ENCODE assay signal across 8 cellular contexts in the genomic region with DNA sequence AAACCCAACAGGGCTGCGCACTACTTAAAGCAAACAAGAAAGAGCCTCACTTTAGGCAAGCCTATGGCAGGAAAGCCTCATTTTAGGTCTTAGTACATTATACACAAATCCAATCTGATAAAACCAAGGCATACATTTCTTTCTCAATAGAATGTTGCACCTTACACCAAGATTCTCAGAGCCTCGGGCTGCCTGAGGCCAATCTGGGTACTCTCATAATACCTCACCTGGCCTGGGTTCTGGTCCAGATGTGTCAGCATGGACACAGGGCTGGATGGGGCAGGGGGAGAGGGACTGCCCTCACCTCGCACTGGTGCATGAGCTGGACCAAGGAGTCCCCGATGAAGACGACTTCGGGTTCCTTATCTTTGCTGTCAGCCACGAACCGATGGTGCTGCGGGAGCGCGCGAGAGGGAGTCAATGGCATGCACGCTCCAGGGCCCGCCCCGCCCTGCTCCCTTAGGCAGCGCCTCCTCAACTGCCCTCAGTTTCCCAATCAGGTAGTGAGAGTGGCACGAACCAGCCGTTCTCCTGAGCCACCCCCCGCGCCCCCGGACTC. TPM values are rescaled to one million over a fixed set of nuclear protein-coding genes. Genes with fewer than 3 reads are reported as not detected.
DNase-seq lines count a peak whose midpoint lies in the region; ATAC-seq and TF ChIP-seq lines count a peak whose summit lies in the region.

PRR19 (plus strand) TSS at position 487 of the 559 bp plus-strand sequence. CDS start 7,453 bp downstream, outside the sequence.

- peak within 1 kb of the TSS; percentile 45 for H3K27ac ChIP-seq in IMR-90 (ENCODE audit: insufficient read depth, low read length)
- no peak within 1 kb of the TSS for H3K27ac ChIP-seq in ascending aorta
- H3K27ac ChIP-seq in stomach = peak within 1 kb of the TSS; percentile 52 to 78 (median 64)

- no TSS peak for BruUV-seq in IMR-90 (replicated peaks; lab: Mats Ljungman, UMichigan)

- peaks cover 13% of the 10 kb centered on the region; the same call in 1 of the 2 replicates for H3K9me1 ChIP-seq in IMR-90 (ENCODE audit: insufficient read depth, low read length)

- peak within 1 kb of the TSS; percentile 14; the same call in 1 of the 2 replicates for H3K18ac ChIP-seq in IMR-90 (ENCODE audit: low read depth, low read length)

- H3K27ac Mint-ChIP-seq in immature natural killer cell = peak within 1 kb of the TSS in 5 of 6 donors; percentile 55 to 80 (median 61)

- H3K27me3 Mint-ChIP-seq in immature natural killer cell (ENCODE audit: low read depth in 3 of 3) = peaks cover 0 to 8% (median 2%) of the 10 kb centered on the region in 3 donors

- peaks cover 3 to 25% of the 10 kb centered on the region in 2 experiments; a peak in 2 of 4 replicates for H3K79me1 ChIP-seq in IMR-90 (ENCODE audit: low read depth in 1 of 2, low read length in 2 of 2)

- peak within 1 kb of the TSS; percentile 92 for H3K14ac ChIP-seq in IMR-90 (replicated peaks; ENCODE audit: low read depth, low read length)

- H2AK5ac ChIP-seq in IMR-90 (ENCODE audit: low read depth, low read length) = 0 out of 2 replicates have a peak within 1 kb of the TSS, but pooled peaks have one; percentile 45

- H4K20me1 ChIP-seq in IMR-90 (ENCODE audit: insufficient read depth, low read length) = no peaks in the 10 kb centered on the region; the same call in 1 of the 2 replicates

- TF ChIP-seq POLR2A in IMR-90 (IDR thresholded peaks at IDR 0.05; ENCODE audit: low read depth, low read length) = no peak
- TF ChIP-seq POLR2A in stomach (IDR thresholded peaks at IDR 0.05) = no peak

- H3K4me3 Mint-ChIP-seq in immature natural killer cell = peak within 1 kb of the TSS; percentile 81 to 90 (median 89)

- peak within 1 kb of the TSS; percentile 76 for H4K91ac ChIP-seq in IMR-90 (ENCODE audit: insufficient read depth, low read depth, low read length)

- no peaks in the 10 kb centered on the region for H3K9me3 Mint-ChIP-seq in immature natural killer cell

- H3K36me3 ChIP-seq in IMR-90 (ENCODE audit: control insufficient read depth, insufficient read depth, low read length) (peaks cover 6% of the 10 kb centered on the region), ascending aorta (no peaks in the 10 kb centered on the region), stomach (peaks cover 0 to 6% (median 0%) of the 10 kb centered on the region in 4 donors)

- ATAC-seq in IMR-90 (ENCODE audit: low read depth) (peak; percentile 53), HG03280 (IDR thresholded peaks at IDR 0.05; ENCODE audit: unreplicated experiment) (no peak)

- H3K4me3 ChIP-seq in IMR-90 (ENCODE audit: insufficient read depth, low read depth, low read length) (peak within 1 kb of the TSS; percentile 62), ascending aorta (peak within 1 kb of the TSS; percentile 53 to 72), stomach (peak within 1 kb of the TSS; percentile 57 to 75 (median 62))

- peak; percentile 69 to 80 for DNase-seq in NCI-H526 (lab: John Stamatoyannopoulos, UW)
- DNase-seq in NCI-H526 treated with DMSO at 0.1 percent for 48 hours (lab: John Stamatoyannopoulos, UW) = no peak
- DNase-seq in IMR-90 = no peak
- DNase-seq in ascending aorta (ENCODE audit: low spot score in 2 of 2) = no peak
- DNase-seq in immature natural killer cell = no peak
- DNase-seq in stomach = no peak
- DNase-seq in NCI-H1105 (lab: John Stamatoyannopoulos, UW) = no peak

- H4K8ac ChIP-seq in IMR-90 (ENCODE audit: low read depth in 2 of 2, low read length in 2 of 2) = peak within 1 kb of the TSS; percentile 51 to 81

- no peak for TF ChIP-seq RAD21 in IMR-90 (IDR thresholded peaks at IDR 0.05; ENCODE audit: low read length)

- in situ Hi-C loops in IMR-90 (cut with MboI; ENCODE audit: low sequenced_read_pairs) = no loop called here

- H3K9ac ChIP-seq in IMR-90 (ENCODE audit: low read depth, low read length) = peak within 1 kb of the TSS; percentile 58

- peaks cover 7% of the 10 kb centered on the region for H3K4me1 ChIP-seq in IMR-90 (ENCODE audit: control insufficient read depth, insufficient read depth, low read length)
- peaks cover 5 to 10% of the 10 kb centered on the region in 2 donors for H3K4me1 ChIP-seq in ascending aorta
- peaks cover 10 to 33% (median 20%) of the 10 kb centered on the region in 4 donors for H3K4me1 ChIP-seq in stomach

- H3K9me3 ChIP-seq in IMR-90 (ENCODE audit: control insufficient read depth, insufficient read depth, low read length) (no peaks in the 10 kb centered on the region), ascending aorta (no peaks in the 10 kb centered on the region), stomach (no peaks in the 10 kb centered on the region)

- peak within 1 kb of the TSS; percentile 74 for H2BK120ac ChIP-seq in IMR-90 (ENCODE audit: low read depth, low read length)

- H3K27me3 ChIP-seq in IMR-90 (ENCODE audit: control insufficient read depth, insufficient read depth, low read length) (no peaks in the 10 kb centered on the region), ascending aorta (no peaks in the 10 kb centered on the region), stomach (no peaks in the 10 kb centered on the region)

- no peak for TF ChIP-seq EP300 in stomach (IDR thresholded peaks at IDR 0.05)

- peaks cover 19 to 24% of the 10 kb centered on the region in 2 donors for H3K4me1 Mint-ChIP-seq in immature natural killer cell

- 0% methylated on average over 7 of the region's 21 CpGs; no CpG with 5 or more reads in 1 of the 2 experiments for WGBS in IMR-90 (ENCODE audit: extremely low coverage in 2 of 2, insufficient read length in 1 of 2), 2 experiments
- 3 to 7% (median 4%) methylated on average over 11 to 21 of the region's 21 CpGs for WGBS in stomach, 5 donors

- peak within 1 kb of the TSS; percentile 90 for H2AK9ac ChIP-seq in IMR-90 (replicated peaks; ENCODE audit: low read depth, low read length, poor library complexity)

- H3K56ac ChIP-seq in IMR-90 (ENCODE audit: extremely low read depth, insufficient read depth, low read length) = peak within 1 kb of the TSS; percentile 13; the same call in 1 of the 2 replicates

- peak within 1 kb of the TSS; percentile 91 for H3K23ac ChIP-seq in IMR-90 (ENCODE audit: low read depth, low read length)

- peak within 1 kb of the TSS; percentile 29 for H2BK5ac ChIP-seq in IMR-90 (ENCODE audit: low read depth, low read length, poor library complexity, severe bottlenecking)

- peak within 1 kb of the TSS; percentile 80 for H3K4ac ChIP-seq in IMR-90 (ENCODE audit: low read depth, low read length)

- peak within 1 kb of the TSS; percentile 60 for H3K4me2 ChIP-seq in IMR-90 (ENCODE audit: low read depth, low read length)

- CTCF ChIA-PET in IMR-90 (lab: Yijun Ruan, JAX) = no interaction called here

- H4K5ac ChIP-seq in IMR-90 (ENCODE audit: low read depth, low read length) = peak within 1 kb of the TSS; percentile 54

- H2AFZ ChIP-seq in IMR-90 (replicated peaks; ENCODE audit: low read length, poor library complexity) = peak within 1 kb of the TSS; percentile 93

- dilution Hi-C loops in IMR-90 (cut with HindIII; ENCODE audit: low sequenced_read_pairs, unreplicated experiment) = no loop called here

- intact Hi-C loops in IMR-90 (cut with micrococcal nuclease) = no loop called here
- intact Hi-C loops in ascending aorta (cut with DNase I) = no loop called here
- intact Hi-C loops in stomach (cut with DNase I; ENCODE audit: low total_unique reads) = no loop called here

- H2BK15ac ChIP-seq in IMR-90 (ENCODE audit: low read depth, low read length) = peak within 1 kb of the TSS; percentile 29; the same call in 1 of the 3 replicates

- H3K36me3 Mint-ChIP-seq in immature natural killer cell = no peaks in the 10 kb centered on the region

- POLR2A ChIA-PET in IMR-90 (lab: Charles Lee; ENCODE audit: unreplicated experiment) = no interaction called here

- TF ChIP-seq CTCF in IMR-90 (conservative IDR thresholded peaks at IDR 0.05; ENCODE audit: low read depth, low read length) (no peak), ascending aorta (IDR thresholded peaks at IDR 0.05) (no peak), stomach (IDR thresholded peaks at IDR 0.05) (no peak)

- H2BK20ac ChIP-seq in IMR-90 (ENCODE audit: low read depth, low read length) = peak within 1 kb of the TSS; percentile 39

TF ChIP-seq in IMR-90, 13 proteins besides CTCF, POLR2A, EP300 and RAD21 (continues in another document):
- TF ChIP-seq, protein P1, sequence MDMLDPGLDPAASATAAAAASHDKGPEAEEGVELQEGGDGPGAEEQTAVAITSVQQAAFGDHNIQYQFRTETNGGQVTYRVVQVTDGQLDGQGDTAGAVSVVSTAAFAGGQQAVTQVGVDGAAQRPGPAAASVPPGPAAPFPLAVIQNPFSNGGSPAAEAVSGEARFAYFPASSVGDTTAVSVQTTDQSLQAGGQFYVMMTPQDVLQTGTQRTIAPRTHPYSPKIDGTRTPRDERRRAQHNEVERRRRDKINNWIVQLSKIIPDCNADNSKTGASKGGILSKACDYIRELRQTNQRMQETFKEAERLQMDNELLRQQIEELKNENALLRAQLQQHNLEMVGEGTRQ (IDR thresholded peaks at IDR 0.05; ENCODE audit: low read depth, low read length) = no peak
- TF ChIP-seq RCOR1 (IDR thresholded peaks at IDR 0.05; ENCODE audit: insufficient replicate concordance, low read length) = no peak
- no peak for TF ChIP-seq CEBPB (IDR thresholded peaks at IDR 0.05; ENCODE audit: low read depth, low read length)
- TF ChIP-seq FOS (IDR thresholded peaks at IDR 0.05; ENCODE audit: low read depth, low read length) = no peak
- no peak for TF ChIP-seq MAZ (IDR thresholded peaks at IDR 0.05; ENCODE audit: borderline replicate concordance, low read depth, low read length)
- no peak for TF ChIP-seq RFX5 (IDR thresholded peaks at IDR 0.05; ENCODE audit: low read depth, low read length)
- no peak for TF ChIP-seq SMC3 (IDR thresholded peaks at IDR 0.05; ENCODE audit: low read depth, low read length)
- TF ChIP-seq, protein P2, sequence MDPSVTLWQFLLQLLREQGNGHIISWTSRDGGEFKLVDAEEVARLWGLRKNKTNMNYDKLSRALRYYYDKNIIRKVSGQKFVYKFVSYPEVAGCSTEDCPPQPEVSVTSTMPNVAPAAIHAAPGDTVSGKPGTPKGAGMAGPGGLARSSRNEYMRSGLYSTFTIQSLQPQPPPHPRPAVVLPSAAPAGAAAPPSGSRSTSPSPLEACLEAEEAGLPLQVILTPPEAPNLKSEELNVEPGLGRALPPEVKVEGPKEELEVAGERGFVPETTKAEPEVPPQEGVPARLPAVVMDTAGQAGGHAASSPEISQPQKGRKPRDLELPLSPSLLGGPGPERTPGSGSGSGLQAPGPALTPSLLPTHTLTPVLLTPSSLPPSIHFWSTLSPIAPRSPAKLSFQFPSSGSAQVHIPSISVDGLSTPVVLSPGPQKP (IDR thresholded peaks at IDR 0.05; ENCODE audit: borderline replicate concordance, low read depth, low read length) = no peak
- TF ChIP-seq MXI1 (IDR thresholded peaks at IDR 0.05; ENCODE audit: borderline replicate concordance, low read depth, low read length) = no peak

RNA-seq across cellular contexts. Expression of gene PRR19, which starts in this region (rescaled TPM):
- total RNA-seq in IMR-90 (2012; rRNA removed) = 0.28 and 0.36 TPM in 2 replicates
- 1.6 and 1.8 TPM in 2 replicates for polyA plus RNA-seq in IMR-90 (2012; rRNA removed)
- 0.79 and 1.7 TPM in 2 replicates for polyA plus RNA-seq in IMR-90 (2012; cell fraction: cytosol; rRNA removed)
- 0.60 and 1.5 TPM in 2 replicates for polyA plus RNA-seq in IMR-90 (2012; cell fraction: nucleus; rRNA removed; ENCODE audit: low replicate concordance)
- total RNA-seq in ascending aorta = not detected
- under 1 TPM in 1 of 3 donors, not detected in 2; 0.16 TPM for polyA plus RNA-seq in immature natural killer cell
- total RNA-seq in stomach = not detected
- under 1 TPM in 2 of 3 donors, not detected in 1; 0.68 to 0.98 TPM for polyA plus RNA-seq in stomach

Comparison
In these comparisons a context has a peak if more than half of its experiments do, and no peak if none do; other contexts are left out.
1. DNase-seq: peak in NCI-H526 (2 of 2); none in NCI-H526 treated with DMSO at 0.1 percent for 48 hours (single experiment), IMR-90 (single experiment), ascending aorta (0 of 2), immature natural killer cell (0 of 3), stomach (single experiment) and NCI-H1105 (single experiment).
2. H3K27ac ChIP-seq: peak in IMR-90 (single experiment) and stomach (5 of 5); none in ascending aorta (0 of 2).
3. Peak in every context shown above with its lines, with median percentiles within 50 percentile points of each other: H3K4me3 ChIP-seq.